ENCODE assay signal across 8 cellular contexts in genomic region chr4:8403173-8403753, GRCh38. TPM values are rescaled to one million over a fixed set of nuclear protein-coding genes. Genes with fewer than 3 reads are reported as not detected.
DNase-seq lines count a peak whose midpoint lies in the region; ATAC-seq and TF ChIP-seq lines count a peak whose summit lies in the region.

No MANE protein-coding gene starts in this region.

- H3K27ac ChIP-seq in endodermal cell (ENCODE audit: low read depth, low read length) (no peak overlapping the region), mesendoderm (ENCODE audit: low read depth, low read length) (no peak overlapping the region)

- peak; percentile 95 for TF ChIP-seq CTCF in endodermal cell (conservative IDR thresholded peaks at IDR 0.05)

- H2BK15ac ChIP-seq in mesendoderm (replicated peaks; ENCODE audit: low read depth) = no peak overlapping the region

- H3K4me3 ChIP-seq in endodermal cell (ENCODE audit: low read length) (no peak overlapping the region), mesendoderm (ENCODE audit: low read length) (no peak overlapping the region)

- H3K4me1 ChIP-seq in endodermal cell (ENCODE audit: control insufficient read depth, insufficient read depth, low read length) (no peaks in the 10 kb centered on the region), mesendoderm (ENCODE audit: control insufficient read depth, low read depth, low read length) (no peaks in the 10 kb centered on the region)

- no peak overlapping the region for H4K5ac ChIP-seq in mesendoderm (ENCODE audit: low read length)

- H3K18ac ChIP-seq in mesendoderm (ENCODE audit: low read length) = no peak overlapping the region

- H3K9me3 Mint-ChIP-seq in endodermal cell = peaks cover 14% of the 10 kb centered on the region
- H3K9me3 Mint-ChIP-seq in stimulated activated effector memory CD8-positive, alpha-beta T cell treated with anti-CD3 and anti-CD28 coated beads, Interleukin-12 subunit alpha, Interleukin-12 subunit beta, amount 100 ng/mL, for 72 hours = no peaks in the 10 kb centered on the region

- peak; percentile 94 for DNase-seq in AG08396 (ENCODE audit: low spot score)
- DNase-seq in NCI-H2227 treated with DMSO at 0.1 percent for 48 hours (lab: John Stamatoyannopoulos, UW) = peak; percentile 1
- peak; percentile 64 to 67 for DNase-seq in activated CD4-positive, alpha-beta T cell treated with anti-CD3 and anti-CD28 coated beads, Interleukin-2, amount 50 U/mL, for 48 hours
- peak; percentile 94 for DNase-seq in endodermal cell
- DNase-seq in mesendoderm = peak; percentile 75
- DNase-seq in stimulated activated effector memory CD8-positive, alpha-beta T cell treated with anti-CD3 and anti-CD28 coated beads, Interleukin-12 subunit alpha, Interleukin-12 subunit beta, amount 100 ng/mL, for 72 hours (ENCODE audit: low spot score in 2 of 2) = peak; percentile 38 to 63

- H2AK5ac ChIP-seq in mesendoderm (ENCODE audit: low read length) = no peak overlapping the region

- H3K23ac ChIP-seq in mesendoderm (ENCODE audit: low read length) = no peak overlapping the region

- H2BK120ac ChIP-seq in mesendoderm (ENCODE audit: low read depth, low read length) = no peak overlapping the region

- H3K4ac ChIP-seq in mesendoderm (ENCODE audit: low read depth, low read length) = no peak overlapping the region

- H3K4me2 ChIP-seq in mesendoderm (ENCODE audit: low read length) = no peak overlapping the region

- no peak overlapping the region for H3K4me3 Mint-ChIP-seq in endodermal cell
- H3K4me3 Mint-ChIP-seq in stimulated activated effector memory CD8-positive, alpha-beta T cell treated with anti-CD3 and anti-CD28 coated beads, Interleukin-12 subunit alpha, Interleukin-12 subunit beta, amount 100 ng/mL, for 72 hours = no peak overlapping the region

- peaks cover 89% of the 10 kb centered on the region for H3K36me3 ChIP-seq in endodermal cell (ENCODE audit: control insufficient read depth, insufficient read depth, low read length)
- H3K36me3 ChIP-seq in mesendoderm (ENCODE audit: control insufficient read depth, insufficient read depth, low read length) = peaks cover 4% of the 10 kb centered on the region

- H3K79me1 ChIP-seq in mesendoderm (ENCODE audit: low read length) = no peaks in the 10 kb centered on the region

- no peaks in the 10 kb centered on the region for H3K4me1 Mint-ChIP-seq in endodermal cell
- peaks cover 13% of the 10 kb centered on the region for H3K4me1 Mint-ChIP-seq in stimulated activated effector memory CD8-positive, alpha-beta T cell treated with anti-CD3 and anti-CD28 coated beads, Interleukin-12 subunit alpha, Interleukin-12 subunit beta, amount 100 ng/mL, for 72 hours

- H3K9ac ChIP-seq in endodermal cell (ENCODE audit: extremely low read depth, low read length, poor library complexity, severe bottlenecking) (no peak overlapping the region), mesendoderm (ENCODE audit: low read length) (no peak overlapping the region)

- H4K8ac ChIP-seq in mesendoderm (ENCODE audit: low read depth, low read length) = no peak overlapping the region

- no peak overlapping the region for H3K27ac Mint-ChIP-seq in endodermal cell
- peak overlapping the region; percentile 8 for H3K27ac Mint-ChIP-seq in stimulated activated effector memory CD8-positive, alpha-beta T cell treated with anti-CD3 and anti-CD28 coated beads, Interleukin-12 subunit alpha, Interleukin-12 subunit beta, amount 100 ng/mL, for 72 hours

- H3K9me3 ChIP-seq in endodermal cell (ENCODE audit: control insufficient read depth, low read length) = no peaks in the 10 kb centered on the region

- H3K79me2 ChIP-seq in mesendoderm (ENCODE audit: control insufficient read depth, insufficient read depth, low read length) = no peaks in the 10 kb centered on the region

- WGBS in endodermal cell (ENCODE audit: insufficient coverage in 1 of 2, insufficient read length in 1 of 2), 2 experiments = 66 to 71% methylated on average over 9 to 12 of the region's 12 CpGs
- no CpG with 5 or more reads among the region's 12 CpGs for WGBS in mesendoderm (ENCODE audit: extremely low coverage, insufficient coverage, low lambda C conversion rate)

- H3K27me3 ChIP-seq in endodermal cell (ENCODE audit: control insufficient read depth, insufficient read depth, low read length, poor library complexity, severe bottlenecking) (no peaks in the 10 kb centered on the region), mesendoderm (ENCODE audit: insufficient read depth, low read length, poor library complexity) (no peaks in the 10 kb centered on the region)

- no peak overlapping the region for H3K56ac ChIP-seq in mesendoderm (ENCODE audit: low read length)

- ATAC-seq in GM18907 (IDR thresholded peaks at IDR 0.05; ENCODE audit: unreplicated experiment) (peak; percentile 44), GM19395 (IDR thresholded peaks at IDR 0.05; ENCODE audit: unreplicated experiment) (no peak)
- ATAC-seq in stimulated activated effector memory CD8-positive, alpha-beta T cell treated with anti-CD3 and anti-CD28 coated beads, Interleukin-12 subunit alpha, Interleukin-12 subunit beta, amount 100 ng/mL, for 72 hours = peak; percentile 51

- H3K36me3 Mint-ChIP-seq in endodermal cell (ENCODE audit: low read depth) = peaks cover 69% of the 10 kb centered on the region
- H3K36me3 Mint-ChIP-seq in stimulated activated effector memory CD8-positive, alpha-beta T cell treated with anti-CD3 and anti-CD28 coated beads, Interleukin-12 subunit alpha, Interleukin-12 subunit beta, amount 100 ng/mL, for 72 hours = peaks cover 71% of the 10 kb centered on the region

- no peaks in the 10 kb centered on the region for H3K27me3 Mint-ChIP-seq in endodermal cell (ENCODE audit: insufficient read depth)

- H2BK5ac ChIP-seq in mesendoderm (ENCODE audit: low read length) = no peak overlapping the region

RNA-seq across cellular contexts. Expression of gene ACOX3, which starts 37.3 kb away (rescaled TPM):
- total RNA-seq in endodermal cell = 100 to 1,000 TPM in 1 of 2 donors, 10 to 100 TPM in 1; 55.1 to 146 TPM
- polyA plus RNA-seq in endodermal cell (2013, experiment 1 of 2) = 23.7 TPM
- 23.1 TPM for polyA plus RNA-seq in endodermal cell (2013, experiment 2 of 2)
- 5.6 TPM for polyA plus RNA-seq in mesendoderm (2013, experiment 1 of 2)
- 5.5 TPM for polyA plus RNA-seq in mesendoderm (2013, experiment 2 of 2)

RNA-seq across cellular contexts. Expression of gene TRMT44, which starts 37.3 kb away (rescaled TPM):
- total RNA-seq in endodermal cell = 100 to 1,000 TPM in 1 of 2 donors, 10 to 100 TPM in 1; 45.9 to 114 TPM
- 27.2 TPM for polyA plus RNA-seq in endodermal cell (2013, experiment 1 of 2)
- 32.3 TPM for polyA plus RNA-seq in endodermal cell (2013, experiment 2 of 2)
- 9.4 TPM for polyA plus RNA-seq in mesendoderm (2013, experiment 1 of 2)
- 8.5 TPM for polyA plus RNA-seq in mesendoderm (2013, experiment 2 of 2)

Comparison
In these comparisons a context has a peak if more than half of its experiments do, and no peak if none do; other contexts are left out.
1. DNase-seq: peak in every context shown above with its lines; median percentile 94 in AG08396; 94 in endodermal cell; 75 in mesendoderm; 66 in activated CD4-positive, alpha-beta T cell treated with anti-CD3 and anti-CD28 coated beads, Interleukin-2, amount 50 U/mL, for 48 hours; 50 in stimulated activated effector memory CD8-positive, alpha-beta T cell treated with anti-CD3 and anti-CD28 coated beads, Interleukin-12 subunit alpha, Interleukin-12 subunit beta, amount 100 ng/mL, for 72 hours; 1 in NCI-H2227 treated with DMSO at 0.1 percent for 48 hours.